In the genomic region with DNA sequence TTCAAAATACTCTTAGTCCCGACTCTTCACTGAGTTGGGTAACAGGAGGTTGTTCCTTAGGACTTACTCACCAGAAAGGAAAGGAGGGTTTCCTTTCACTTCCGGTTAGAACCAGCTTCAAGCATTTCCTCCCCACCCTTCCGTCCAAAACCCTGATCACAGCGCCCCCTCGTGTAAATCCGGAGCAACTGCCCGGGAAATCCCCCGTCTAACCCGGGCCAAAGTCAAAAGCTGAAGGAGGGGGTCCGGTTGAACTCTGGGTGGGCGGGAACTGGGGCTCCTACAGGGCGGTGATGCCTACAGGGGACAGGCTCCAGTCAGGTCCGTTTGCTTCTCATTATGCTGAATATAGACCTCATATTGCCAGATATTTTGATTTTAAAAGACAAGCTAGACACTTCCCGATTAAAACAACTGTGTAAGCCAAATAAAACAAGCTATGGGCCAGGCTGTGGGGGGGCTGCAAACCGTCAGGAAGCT, we compare ENCODE assay signal across 1 cellular context.
TF ChIP-seq lines count a peak whose summit lies in the region.

No MANE protein-coding gene starts in this region.

TF ChIP-seq in HEK293, 187 proteins besides CTCF, POLR2A, EP300 and RAD21 (continued from another document):
- TF ChIP-seq PATZ1 (tag by site-specific recombination; IDR thresholded peaks at IDR 0.05) (peak; percentile 72), ZNF76 (tag by site-specific recombination; IDR thresholded peaks at IDR 0.05; ENCODE audit: borderline replicate concordance, low read depth) (0 out of 2 replicates have a peak, but pooled peaks have one; percentile 18), GLI2 (tag by site-specific recombination; IDR thresholded peaks at IDR 0.05; ENCODE audit: borderline replicate concordance, low read depth) (no peak)
